Comparison of ENCODE assay signal across 13 cellular contexts in genomic region chr4:6446538-6447451, GRCh38. TPM values are rescaled to one million over a fixed set of nuclear protein-coding genes. Genes with fewer than 3 reads are reported as not detected.
DNase-seq lines count a peak whose midpoint lies in the region; ATAC-seq and TF ChIP-seq lines count a peak whose summit lies in the region.
"Had no signal": no experiment of that assay in that cellular context is flagged by ENCODE, and none has a peak within 500 bp of the region (broad histone marks: within the 10 kb centered on the region; RNA-seq: fewer than 3 reads in every experiment).

No MANE protein-coding gene starts in this region.

- no peaks in the 10 kb centered on the region for H3K79me1 ChIP-seq in neuronal stem cell (ENCODE audit: low read depth, low read length)
- no peaks in the 10 kb centered on the region for H3K79me1 ChIP-seq in mesenchymal stem cell (replicated peaks; ENCODE audit: low read length, poor library complexity, severe bottlenecking)

- H2BK120ac ChIP-seq in neuronal stem cell (ENCODE audit: low read depth, low read length): peak overlapping the region; percentile 23
- no peak overlapping the region for H2BK120ac ChIP-seq in mesenchymal stem cell (ENCODE audit: low read depth, low read length)

- H3K14ac ChIP-seq in neuronal stem cell (ENCODE audit: low read length): no peak overlapping the region
- no peak overlapping the region for H3K14ac ChIP-seq in mesenchymal stem cell (ENCODE audit: low read length in 2 of 2)

- H3K27me3 Mint-ChIP-seq in glutamatergic neuron (ENCODE audit: unreplicated experiment): peaks cover 8% of the 10 kb centered on the region
- H3K27me3 Mint-ChIP-seq in activated CD4-positive, alpha-beta T cell treated with anti-CD3 and anti-CD28 coated beads for 36 hours: peaks cover 10% of the 10 kb centered on the region

- H3K27me3 ChIP-seq in BLaER1 treated with 17β-estradiol and CSF1 and Interleukin-3, amounts not matched to agents 10 nM and 100 nM: peaks cover 0 to 21% (median 9%) of the 10 kb centered on the region in 11 experiments; a peak in 12 of 22 replicates
- H3K27me3 ChIP-seq in NT2/D1 (ENCODE audit: insufficient read depth, insufficient read length) (no peaks in the 10 kb centered on the region), neuronal stem cell (ENCODE audit: control insufficient read depth in 3 of 3, insufficient read depth in 3 of 3, low read depth in 1 of 3, low read length in 3 of 3) (peaks cover 0 to 54% (median 0%) of the 10 kb centered on the region in 3 experiments), mesenchymal stem cell (ENCODE audit: control insufficient read depth in 1 of 2, insufficient read depth in 1 of 2, low read length in 2 of 2) (peaks cover 0 to 61% of the 10 kb centered on the region in 2 experiments)

- no CpG with 5 or more reads among the region's 22 CpGs for WGBS in neuronal stem cell (ENCODE audit: extremely low coverage in 2 of 2, insufficient read length in 2 of 2, insufficient replicate concordance in 1 of 2), 2 donors
- WGBS in mesenchymal stem cell: 83% methylated on average over 17 of the region's 22 CpGs

- peaks cover 0 to 13% (median 0%) of the 10 kb centered on the region in 11 experiments; a peak in 5 of 22 replicates for H4K20me1 ChIP-seq in BLaER1 treated with 17β-estradiol and CSF1 and Interleukin-3, amounts not matched to agents 10 nM and 100 nM

- H3K4me3 ChIP-seq in BLaER1 treated with 17β-estradiol and CSF1 and Interleukin-3, amounts not matched to agents 10 nM and 100 nM: peak overlapping the region in 3 of 10 experiments; percentile 7 to 27 (median 16); a peak in 1 of 20 replicates
- no peak overlapping the region for H3K4me3 ChIP-seq in NT2/D1 (ENCODE audit: insufficient read length, low read depth)
- H3K4me3 ChIP-seq in neuronal stem cell (ENCODE audit: low read length in 2 of 2): no peak overlapping the region
- H3K4me3 ChIP-seq in mesenchymal stem cell (ENCODE audit: insufficient read depth in 1 of 2, low read depth in 1 of 2, low read length in 2 of 2): no peak overlapping the region
- H3K4me3 ChIP-seq: SK-N-MC, thoracic aorta had no signal

- POLR2A ChIA-PET in activated CD4-positive, alpha-beta T cell treated with anti-CD3 and anti-CD28 coated beads for 36 hours (lab: Charles Lee): no interaction called here

- no peak for ATAC-seq in GM18858 (IDR thresholded peaks at IDR 0.05; ENCODE audit: unreplicated experiment)
- ATAC-seq in activated CD4-positive, alpha-beta T cell treated with anti-CD3 and anti-CD28 coated beads for 36 hours: no peak

- peak overlapping the region in 6 of 11 experiments; percentile 15 to 56 (median 47); a peak in 10 of 22 replicates for H3K27ac ChIP-seq in BLaER1 treated with 17β-estradiol and CSF1 and Interleukin-3, amounts not matched to agents 10 nM and 100 nM
- no peak overlapping the region for H3K27ac ChIP-seq in neuronal stem cell (replicated peaks; ENCODE audit: low read length)
- no peak overlapping the region for H3K27ac ChIP-seq in mesenchymal stem cell (ENCODE audit: low read length, poor library complexity, severe bottlenecking)
- H3K27ac ChIP-seq: SK-N-MC, thoracic aorta had no signal

- no peak for TF ChIP-seq CTCF in glutamatergic neuron (IDR thresholded peaks at IDR 0.05; ENCODE audit: partially characterized antibody, unreplicated experiment)

- H3K9me3 ChIP-seq in BLaER1 treated with 17β-estradiol and CSF1 and Interleukin-3, amounts not matched to agents 10 nM and 100 nM (replicated peaks in 1 of 11): no peaks in the 10 kb centered on the region
- H3K9me3 ChIP-seq in NT2/D1 (ENCODE audit: insufficient read depth, low read length): no peaks in the 10 kb centered on the region
- no peaks in the 10 kb centered on the region for H3K9me3 ChIP-seq in neuronal stem cell (replicated peaks in 1 of 2; ENCODE audit: control insufficient read depth in 2 of 2, insufficient read depth in 1 of 2, low read depth in 1 of 2, low read length in 2 of 2)
- no peaks in the 10 kb centered on the region for H3K9me3 ChIP-seq in mesenchymal stem cell (ENCODE audit: control insufficient read depth, low read length)
- H3K9me3 ChIP-seq: thoracic aorta had no signal

- H2AK5ac ChIP-seq in neuronal stem cell (ENCODE audit: low read depth, low read length) (peak overlapping the region; percentile 84), mesenchymal stem cell (ENCODE audit: low read length, severe bottlenecking) (no peak overlapping the region)

- peak overlapping the region; percentile 45 to 99 (median 96) for H3K4me2 ChIP-seq in BLaER1 treated with 17β-estradiol and CSF1 and Interleukin-3, amounts not matched to agents 10 nM and 100 nM
- H3K4me2 ChIP-seq in neuronal stem cell (ENCODE audit: insufficient read depth, low read length, poor library complexity, severe bottlenecking) (no peak overlapping the region), mesenchymal stem cell (ENCODE audit: low read length, poor library complexity, severe bottlenecking) (no peak overlapping the region)

- H2BK5ac ChIP-seq in neuronal stem cell (ENCODE audit: low read length) (peak overlapping the region; percentile 42), mesenchymal stem cell (ENCODE audit: low read depth, low read length, poor library complexity, severe bottlenecking) (no peak overlapping the region)

- H2AFZ ChIP-seq in neuronal stem cell (ENCODE audit: low read length) (no peak overlapping the region), mesenchymal stem cell (ENCODE audit: low read depth, low read length) (no peak overlapping the region)

- intact Hi-C loops in activated CD4-positive, alpha-beta T cell treated with anti-CD3 and anti-CD28 coated beads for 36 hours (cut with DNase I, micrococcal nuclease): no loop called here

- peaks cover 41% of the 10 kb centered on the region for H3K4me1 Mint-ChIP-seq in glutamatergic neuron (ENCODE audit: low read depth, unreplicated experiment)
- no peaks in the 10 kb centered on the region for H3K4me1 Mint-ChIP-seq in activated CD4-positive, alpha-beta T cell treated with anti-CD3 and anti-CD28 coated beads for 36 hours
- H3K4me1 Mint-ChIP-seq: activated naive CD4-positive, alpha-beta T cell treated with anti-CD3 and anti-CD28 coated beads, Interleukin-2, amount 50 U/mL, for 24 hours had no signal

- no peak overlapping the region for H4K8ac ChIP-seq in neuronal stem cell (ENCODE audit: low read depth, low read length)
- H4K8ac ChIP-seq in mesenchymal stem cell (ENCODE audit: low read length): no peak overlapping the region

- H2BK12ac ChIP-seq in neuronal stem cell (ENCODE audit: low read length) (no peak overlapping the region), mesenchymal stem cell (ENCODE audit: low read length in 2 of 2) (no peak overlapping the region)

- H3K4ac ChIP-seq in neuronal stem cell (ENCODE audit: low read length) (no peak overlapping the region), mesenchymal stem cell (ENCODE audit: low read depth in 1 of 2, low read length in 2 of 2) (no peak overlapping the region)

- H3K18ac ChIP-seq in neuronal stem cell (ENCODE audit: low read length) (peak overlapping the region; percentile 84), mesenchymal stem cell (ENCODE audit: low read depth in 1 of 2, low read length in 2 of 2) (no peak overlapping the region)

- CTCF ChIA-PET in activated CD4-positive, alpha-beta T cell treated with anti-CD3 and anti-CD28 coated beads for 36 hours (lab: Charles Lee): no interaction called here

- H3K23ac ChIP-seq in neuronal stem cell (ENCODE audit: low read depth, low read length, poor library complexity): no peak overlapping the region
- no peak overlapping the region for H3K23ac ChIP-seq in mesenchymal stem cell (ENCODE audit: low read length in 2 of 2)

- H2BK15ac ChIP-seq in neuronal stem cell (ENCODE audit: low read length) (peak overlapping the region; percentile 53), mesenchymal stem cell (ENCODE audit: low read depth, poor library complexity, severe bottlenecking) (no peak overlapping the region)

- no peak overlapping the region for H3K27ac Mint-ChIP-seq in glutamatergic neuron (ENCODE audit: unreplicated experiment)
- H3K27ac Mint-ChIP-seq in activated CD4-positive, alpha-beta T cell treated with anti-CD3 and anti-CD28 coated beads for 36 hours: no peak overlapping the region
- H3K27ac Mint-ChIP-seq: activated naive CD4-positive, alpha-beta T cell treated with anti-CD3 and anti-CD28 coated beads, Interleukin-2, amount 50 U/mL, for 24 hours had no signal

- no peak for DNase-seq in NT2/D1 (ENCODE audit: low read depth, low spot score)
- DNase-seq in glutamatergic neuron: no peak
- DNase-seq in neuronal stem cell (ENCODE audit: low spot score): no peak
- no peak for DNase-seq in NOMO-1 (lab: John Stamatoyannopoulos, UW; ENCODE audit: unreplicated experiment in 2 of 2)
- no peak for DNase-seq in mesenchymal stem cell
- no peak for DNase-seq in activated CD4-positive, alpha-beta T cell treated with anti-CD3 and anti-CD28 coated beads for 36 hours
- DNase-seq: DMS53 had no signal

- H3K36me3 Mint-ChIP-seq in glutamatergic neuron (ENCODE audit: unreplicated experiment): no peaks in the 10 kb centered on the region
- H3K36me3 Mint-ChIP-seq in activated CD4-positive, alpha-beta T cell treated with anti-CD3 and anti-CD28 coated beads for 36 hours (ENCODE audit: low read depth): no peaks in the 10 kb centered on the region
- H3K36me3 Mint-ChIP-seq: activated naive CD4-positive, alpha-beta T cell treated with anti-CD3 and anti-CD28 coated beads, Interleukin-2, amount 50 U/mL, for 24 hours had no signal

- peak overlapping the region in 6 of 11 experiments; percentile 7 to 47 (median 18); a peak in 2 of 22 replicates for H3K9ac ChIP-seq in BLaER1 treated with 17β-estradiol and CSF1 and Interleukin-3, amounts not matched to agents 10 nM and 100 nM
- H3K9ac ChIP-seq in NT2/D1 (ENCODE audit: insufficient read length, low read depth): peak overlapping the region; percentile 9
- H3K9ac ChIP-seq in neuronal stem cell (ENCODE audit: low read depth, low read length, poor library complexity): no peak overlapping the region
- H3K9ac ChIP-seq in mesenchymal stem cell (ENCODE audit: low read length): no peak overlapping the region

- peaks cover 47 to 77% (median 58%) of the 10 kb centered on the region in 10 experiments for H3K4me1 ChIP-seq in BLaER1 treated with 17β-estradiol and CSF1 and Interleukin-3, amounts not matched to agents 10 nM and 100 nM
- H3K4me1 ChIP-seq in NT2/D1 (ENCODE audit: insufficient read depth, insufficient read length): peaks cover 4% of the 10 kb centered on the region
- H3K4me1 ChIP-seq in neuronal stem cell (ENCODE audit: control insufficient read depth in 2 of 2, insufficient read depth in 1 of 2, low read depth in 1 of 2, low read length in 2 of 2): peaks cover 13 to 16% of the 10 kb centered on the region in 2 donors
- H3K4me1 ChIP-seq in mesenchymal stem cell (ENCODE audit: control insufficient read depth, insufficient read depth, low read depth, low read length): no peaks in the 10 kb centered on the region

- H3K4me3 Mint-ChIP-seq in glutamatergic neuron (ENCODE audit: unreplicated experiment): peak overlapping the region; percentile 34
- H3K4me3 Mint-ChIP-seq in activated CD4-positive, alpha-beta T cell treated with anti-CD3 and anti-CD28 coated beads for 36 hours: no peak overlapping the region
- H3K4me3 Mint-ChIP-seq: activated naive CD4-positive, alpha-beta T cell treated with anti-CD3 and anti-CD28 coated beads, Interleukin-2, amount 50 U/mL, for 24 hours had no signal

- H3K36me3 ChIP-seq in BLaER1 treated with 17β-estradiol and CSF1 and Interleukin-3, amounts not matched to agents 10 nM and 100 nM: no peaks in the 10 kb centered on the region
- H3K36me3 ChIP-seq in NT2/D1 (ENCODE audit: insufficient read depth, insufficient read length, low read length) (no peaks in the 10 kb centered on the region), neuronal stem cell (replicated peaks in 1 of 2; ENCODE audit: control insufficient read depth in 2 of 2, insufficient read depth in 2 of 2, low read length in 2 of 2) (no peaks in the 10 kb centered on the region), mesenchymal stem cell (ENCODE audit: control insufficient read depth in 1 of 2, insufficient read depth in 2 of 2, low read depth in 1 of 2, low read length in 2 of 2) (no peaks in the 10 kb centered on the region)
- H3K36me3 ChIP-seq: thoracic aorta had no signal

- H4K91ac ChIP-seq in neuronal stem cell (ENCODE audit: low read depth, low read length, poor library complexity) (no peak overlapping the region), mesenchymal stem cell (ENCODE audit: low read length) (no peak overlapping the region)

- peaks cover 11% of the 10 kb centered on the region for H3K9me3 Mint-ChIP-seq in glutamatergic neuron (ENCODE audit: unreplicated experiment)
- H3K9me3 Mint-ChIP-seq in activated CD4-positive, alpha-beta T cell treated with anti-CD3 and anti-CD28 coated beads for 36 hours (ENCODE audit: low read depth): no peaks in the 10 kb centered on the region
- H3K9me3 Mint-ChIP-seq: activated naive CD4-positive, alpha-beta T cell treated with anti-CD3 and anti-CD28 coated beads, Interleukin-2, amount 50 U/mL, for 24 hours had no signal

RNA-seq across cellular contexts. Expression of gene PPP2R2C, which starts 25.6 kb away (rescaled TPM):
- total RNA-seq in glutamatergic neuron (ENCODE audit: unreplicated experiment): 9.4 TPM
- 3.3 TPM for polyA plus RNA-seq in neuronal stem cell (2013, experiment 1 of 2)
- polyA plus RNA-seq in neuronal stem cell (2013, experiment 2 of 2): 3.1 TPM
- not detected for polyA plus RNA-seq in mesenchymal stem cell (2013, experiment 1 of 2)
- polyA plus RNA-seq in mesenchymal stem cell (2013, experiment 2 of 2): not detected
- under 1 TPM in 1 of 2 experiments, not detected in 1; 0.12 TPM for total RNA-seq in activated CD4-positive, alpha-beta T cell treated with anti-CD3 and anti-CD28 coated beads for 36 hours
- total RNA-seq: osteocyte had no signal

Comparison
In these comparisons a context has a peak if more than half of its experiments do, and no peak if none do; other contexts are left out.
1. H3K27ac ChIP-seq: peak in BLaER1 treated with 17β-estradiol and CSF1 and Interleukin-3, amounts not matched to agents 10 nM and 100 nM (6 of 11); none in neuronal stem cell (single experiment) and mesenchymal stem cell (single experiment).
2. H3K4me2 ChIP-seq: peak in BLaER1 treated with 17β-estradiol and CSF1 and Interleukin-3, amounts not matched to agents 10 nM and 100 nM (11 of 11); none in neuronal stem cell (single experiment) and mesenchymal stem cell (single experiment).
3. H3K9ac ChIP-seq: peak in BLaER1 treated with 17β-estradiol and CSF1 and Interleukin-3, amounts not matched to agents 10 nM and 100 nM (6 of 11) and NT2/D1 (single experiment); none in neuronal stem cell (single experiment) and mesenchymal stem cell (single experiment).